ENCODE assay signal across 1 cellular context in genomic region chr11:119783466-119784400, GRCh38.
TF ChIP-seq lines count a peak whose summit lies in the region.

No MANE protein-coding gene starts in this region.

TF ChIP-seq in GM12878, 131 proteins besides CTCF, POLR2A, EP300 and RAD21:
- TF ChIP-seq SRF (IDR thresholded peaks at IDR 0.05; ENCODE audit: low read depth in 2 of 2, low read length in 2 of 2) (no peak), RUNX3 (IDR thresholded peaks at IDR 0.05; ENCODE audit: low read length) (peak; percentile 44)
